Comparison of ENCODE assay signal across 1 cellular context in genomic region chr2:120794716-120795115, GRCh38.
TF ChIP-seq lines count a peak whose summit lies in the region.

No MANE protein-coding gene starts in this region.

TF ChIP-seq in SK-N-SH, 30 proteins besides CTCF, POLR2A, EP300 and RAD21 (continued from another document):
- TF ChIP-seq IRF3 (IDR thresholded peaks at IDR 0.05; ENCODE audit: low read depth, low read length) (no peak), USF2 (IDR thresholded peaks at IDR 0.05; ENCODE audit: borderline replicate concordance, low read depth, low read length) (no peak), RCOR1 (IDR thresholded peaks at IDR 0.05; ENCODE audit: low read length) (no peak), SMC3 (IDR thresholded peaks at IDR 0.05; ENCODE audit: low read depth, low read length) (no peak), MEF2A (IDR thresholded peaks at IDR 0.05; ENCODE audit: borderline replicate concordance, low read depth) (no peak), NFIC (IDR thresholded peaks at IDR 0.05; ENCODE audit: borderline replicate concordance) (no peak), YY1 (IDR thresholded peaks at IDR 0.05; ENCODE audit: low read depth) (no peak), GABPA (IDR thresholded peaks at IDR 0.05; ENCODE audit: low read depth) (no peak), POLR2AphosphoS5 (IDR thresholded peaks at IDR 0.05; ENCODE audit: low read depth, low read length) (no peak), TCF12 (IDR thresholded peaks at IDR 0.05) (no peak), TAF1 (IDR thresholded peaks at IDR 0.05; ENCODE audit: borderline replicate concordance, low read depth, low read length) (no peak), SIN3A (IDR thresholded peaks at IDR 0.05; ENCODE audit: borderline replicate concordance, low read depth, low read length) (no peak), MAX (IDR thresholded peaks at IDR 0.05; ENCODE audit: low read depth) (no peak), USF1 (IDR thresholded peaks at IDR 0.05; ENCODE audit: borderline replicate concordance, low read depth) (no peak), GATA2 (CRISPR knock-in tag; IDR thresholded peaks at IDR 0.05) (no peak), RXRA (IDR thresholded peaks at IDR 0.05; ENCODE audit: borderline replicate concordance, low read depth) (no peak)
